ENCODE assay signal across 9 cellular contexts in genomic region chr3:49718419-49719213, GRCh38. TPM values are rescaled to one million over a fixed set of nuclear protein-coding genes. Genes with fewer than 3 reads are reported as not detected.
DNase-seq lines count a peak whose midpoint lies in the region; ATAC-seq, FAIRE-seq and TF ChIP-seq lines count a peak whose summit lies in the region.
"Had no signal": no experiment of that assay in that cellular context is flagged by ENCODE, and none has a peak within 500 bp of the region (broad histone marks: within the 10 kb centered on the region; RNA-seq: fewer than 3 reads in every experiment).

No MANE protein-coding gene starts in this region.

- no peak for TF ChIP-seq EP300 in gastroesophageal sphincter (IDR thresholded peaks at IDR 0.05)

- peaks cover 29 to 39% (median 37%) of the 10 kb centered on the region in 3 donors for H3K4me1 Mint-ChIP-seq in T-cell

- DNase-seq in T-cell (no peak), HTR-8/SVneo (ENCODE audit: insufficient read length, low spot score) (no peak), cerebellar nuclear complex (lab: John Stamatoyannopoulos, UW) (no peak), NCI-H2196 treated with DMSO at 0.1 percent for 48 hours (lab: John Stamatoyannopoulos, UW; ENCODE audit: unreplicated experiment) (no peak)

- H3K4me3 ChIP-seq in GM08714 (ENCODE audit: low read length) (peak overlapping the region; percentile 36; the same call in 1 of the 2 replicates), gastroesophageal sphincter (peak overlapping the region; percentile 32 to 62), rectal smooth muscle tissue (ENCODE audit: low read length) (peak overlapping the region; percentile 86)

- H3K36me3 ChIP-seq in gastroesophageal sphincter (peaks cover 0 to 54% of the 10 kb centered on the region in 2 donors), rectal smooth muscle tissue (ENCODE audit: control insufficient read depth, insufficient read depth, low read length) (peaks cover 21% of the 10 kb centered on the region)

- peak overlapping the region; percentile 86 to 92 (median 88) for H3K4me3 Mint-ChIP-seq in T-cell

- 13% methylated on average over 12 of the region's 77 CpGs; no CpG with 5 or more reads in 1 of the 2 donors for WGBS in gastroesophageal sphincter (ENCODE audit: low coverage in 1 of 2), 2 donors

- H3K27me3 ChIP-seq in gastroesophageal sphincter, result no peaks in the 10 kb centered on the region
- no peaks in the 10 kb centered on the region for H3K27me3 ChIP-seq in rectal smooth muscle tissue (ENCODE audit: control insufficient read depth, insufficient read depth, low read length)

- peak overlapping the region; percentile 82 to 93 for H3K27ac Mint-ChIP-seq in T-cell

- peaks cover 4% of the 10 kb centered on the region for H3K36me3 Mint-ChIP-seq in T-cell

- CTCF ChIA-PET in T-cell (lab: Charles Lee), result interaction anchor here in 1 of 2 donors (0.5 kb wide), 1 partner anchor 1953 kb away, joined by 4 read pairs; no protein-coding TSS in a partner anchor

- peaks cover 0 to 51% (median 17%) of the 10 kb centered on the region in 3 donors for H3K4me1 ChIP-seq in gastroesophageal sphincter
- H3K4me1 ChIP-seq in rectal smooth muscle tissue (ENCODE audit: control insufficient read depth, insufficient read depth, low read length), result peaks cover 16% of the 10 kb centered on the region

- H3K27ac ChIP-seq in gastroesophageal sphincter (no peak overlapping the region), rectal smooth muscle tissue (ENCODE audit: low read depth, low read length) (no peak overlapping the region)

- FAIRE-seq in HTR-8/SVneo (lab: Jason Lieb, UNC), result no peak
- FAIRE-seq: frontal cortex had no signal

- no peak for TF ChIP-seq POLR2A in gastroesophageal sphincter (IDR thresholded peaks at IDR 0.05)

- no peak for TF ChIP-seq CTCF in gastroesophageal sphincter (IDR thresholded peaks at IDR 0.05)

- POLR2A ChIA-PET in T-cell (lab: Charles Lee), result no interaction called here

- H3K9me3 ChIP-seq in gastroesophageal sphincter, result no peaks in the 10 kb centered on the region

- ATAC-seq in T-cell (replicated peaks in 1 of 4) (no peak), gastroesophageal sphincter (no peak), GM18520 (IDR thresholded peaks at IDR 0.05; ENCODE audit: unreplicated experiment) (no peak)

- no peak overlapping the region for H3K9ac ChIP-seq in rectal smooth muscle tissue (ENCODE audit: low read length)

- no peaks in the 10 kb centered on the region for H3K9me3 Mint-ChIP-seq in T-cell

- H3K27me3 Mint-ChIP-seq in T-cell, result no peaks in the 10 kb centered on the region

RNA-seq across cellular contexts. Expression of gene AMIGO3, which starts 0.9 kb away (rescaled TPM):
- total RNA-seq in T-cell (1 to 10 TPM in 1 of 5 donors, under 1 TPM in 2, not detected in 2; 0.20 to 1.4 (median 0.26) TPM), gastroesophageal sphincter (under 1 TPM in 2 of 4 donors, not detected in 2; 0.27 to 0.31 TPM)
- total RNA-seq: frontal cortex had no signal

RNA-seq across cellular contexts. Expression of gene GMPPB, which starts 5.1 kb away (rescaled TPM):
- total RNA-seq in T-cell (10 to 100 TPM; 34.5 to 54.5 (median 39.9) TPM), gastroesophageal sphincter (10 to 100 TPM; 15.6 to 20.5 (median 17.3) TPM)

RNA-seq across cellular contexts. Expression of gene RNF123, which starts 29.3 kb away (rescaled TPM):
- total RNA-seq in T-cell, result 10 to 100 TPM; 40.9 to 79.8 (median 72.8) TPM
- 10 to 100 TPM; 18.5 to 31.2 (median 21.8) TPM for total RNA-seq in gastroesophageal sphincter

RNA-seq across cellular contexts. Expression of gene MST1, which starts 29.3 kb away (rescaled TPM):
- total RNA-seq in T-cell, result 10 to 100 TPM in 4 of 5 donors, 1 to 10 TPM in 1; 9.9 to 16.1 (median 12.6) TPM
- 1 to 10 TPM in 3 of 4 donors, under 1 TPM in 1; 0.89 to 7.3 (median 4.4) TPM for total RNA-seq in gastroesophageal sphincter

RNA-seq across cellular contexts. Expression of gene APEH, which starts 44.5 kb away (rescaled TPM):
- 100 to 1,000 TPM in 4 of 5 donors, 10 to 100 TPM in 1; 82.8 to 162 (median 141) TPM for total RNA-seq in T-cell
- 10 to 100 TPM; 61.4 to 80.2 (median 71.5) TPM for total RNA-seq in gastroesophageal sphincter

Comparison
In these comparisons a context has a peak if more than half of its experiments do, and no peak if none do; other contexts are left out.
1. H3K4me3 ChIP-seq: peak in every context shown above with its lines; median percentile 86 in rectal smooth muscle tissue; 47 in gastroesophageal sphincter; 36 in GM08714.